2 cellular contexts compared by ENCODE assay signal in the genomic region with DNA sequence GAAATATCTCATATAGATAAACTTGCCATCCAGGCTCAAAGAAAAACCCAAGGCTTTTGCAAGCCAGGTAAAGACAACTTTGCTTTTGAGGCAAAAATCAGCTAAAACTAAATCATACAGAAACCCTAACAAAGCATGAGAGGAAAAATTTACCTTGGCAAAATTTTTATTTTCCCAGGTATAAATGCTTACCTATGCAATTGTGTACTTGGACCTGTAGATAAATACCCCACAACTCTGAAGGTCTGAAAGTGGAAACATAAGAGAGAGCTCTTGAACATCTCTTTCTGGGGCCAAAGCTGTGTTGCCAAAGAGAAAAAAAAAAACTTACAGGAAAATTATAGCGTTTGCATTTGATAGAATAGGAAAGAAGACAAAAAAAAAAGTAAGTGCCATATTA.
A peak's percentile ranks its signal among the peaks of the same experiment; 100 is the strongest.
TF ChIP-seq lines count a peak whose summit lies in the region.

No MANE protein-coding gene starts in this region.

TF ChIP-seq in HepG2, 621 proteins besides CTCF, POLR2A, EP300 and RAD21:
- TF ChIP-seq ZNF839 (CRISPR knock-in tag; IDR thresholded peaks at IDR 0.05; ENCODE audit: borderline replicate concordance) (no peak), MAFF (IDR thresholded peaks at IDR 0.05; ENCODE audit: low read depth, low read length) (peak; percentile 54), MAFK (conservative IDR thresholded peaks at IDR 0.05 in 1 of 2, IDR thresholded peaks at IDR 0.05 in 1 of 2; ENCODE audit: low read length in 2 of 2) (peak; percentile 29 to 78; a peak in 3 of 4 replicates)
TF ChIP-seq in HepG2: peak in this region for 2.

TF ChIP-seq in HEK293, 187 proteins besides CTCF, POLR2A, EP300 and RAD21:
- TF ChIP-seq HOXC10 (CRISPR knock-in tag; IDR thresholded peaks at IDR 0.05), result no peak
- no peak for TF ChIP-seq ZNF148 (tag by site-specific recombination; IDR thresholded peaks at IDR 0.05; ENCODE audit: borderline replicate concordance)
- TF ChIP-seq ZNF558 (tag by site-specific recombination; IDR thresholded peaks at IDR 0.05), result peak; percentile 64; the same call in 1 of the 2 replicates
